ENCODE assay signal across 25 cellular contexts in the genomic region with DNA sequence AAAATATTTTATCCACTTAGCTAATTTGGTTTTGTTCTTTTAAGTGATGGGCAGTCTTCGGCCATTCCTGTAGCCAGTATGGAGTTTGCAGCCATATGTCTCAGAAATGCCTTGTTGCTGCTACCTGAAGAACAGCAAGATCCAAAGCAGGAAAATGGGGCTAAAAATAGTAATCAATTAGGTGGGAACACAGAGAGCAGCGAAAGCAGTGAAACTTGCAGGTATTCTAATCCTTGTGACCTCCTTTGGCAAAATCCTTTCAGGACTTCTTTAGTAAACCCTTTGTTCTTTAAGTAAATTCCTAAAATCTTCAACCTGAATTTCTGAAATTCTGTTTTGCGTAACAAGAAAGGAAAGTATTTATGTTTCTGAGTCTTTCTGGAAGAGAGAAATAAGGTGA. TPM values are rescaled to one million over a fixed set of nuclear protein-coding genes. Genes with fewer than 3 reads are reported as not detected.
DNase-seq lines count a peak whose midpoint lies in the region; ATAC-seq, FAIRE-seq and TF ChIP-seq lines count a peak whose summit lies in the region.
"Had no signal": no experiment of that assay in that cellular context is flagged by ENCODE, and none has a peak within 500 bp of the region (broad histone marks: within the 10 kb centered on the region; RNA-seq: fewer than 3 reads in every experiment).

No MANE protein-coding gene starts in this region.

- H3K4me3 Mint-ChIP-seq in WTC11: no peak overlapping the region
- H3K4me3 Mint-ChIP-seq: B cell; CD8-positive, alpha-beta T cell; HFFc6 had no signal

- H3K27me3 ChIP-seq in cardiac muscle cell (no peaks in the 10 kb centered on the region), right atrium auricular region (no peaks in the 10 kb centered on the region), iPS-20b (ENCODE audit: insufficient read depth, low read length) (no peaks in the 10 kb centered on the region)

- POLR2A ChIA-PET in WTC11 (lab: Charles Lee): interaction anchor here (0.6 to 0.8 kb wide), 2 partner anchors 82 to 96 kb away, joined by 3 to 4 read pairs; no protein-coding TSS in a partner anchor

- H3K9me3 Mint-ChIP-seq in WTC11: no peaks in the 10 kb centered on the region
- H3K9me3 Mint-ChIP-seq: CD8-positive, alpha-beta T cell; HFFc6 had no signal

- H3K9me3 ChIP-seq in cardiac muscle cell (ENCODE audit: low read depth) (no peaks in the 10 kb centered on the region), right atrium auricular region (no peaks in the 10 kb centered on the region), iPS-20b (ENCODE audit: insufficient read depth, low read depth, low read length) (no peaks in the 10 kb centered on the region)
- H3K9me3 ChIP-seq: Caco-2, HAP-1, SK-N-SH had no signal

- peaks cover 24% of the 10 kb centered on the region for H3K4me1 Mint-ChIP-seq in WTC11
- H3K4me1 Mint-ChIP-seq: B cell had no signal

- H3K4me1 ChIP-seq in cardiac muscle cell (ENCODE audit: low read depth) (peaks cover 11% of the 10 kb centered on the region), right atrium auricular region (no peaks in the 10 kb centered on the region), iPS-20b (ENCODE audit: insufficient read depth, low read length) (peaks cover 11% of the 10 kb centered on the region)
- H3K4me1 ChIP-seq: Caco-2, HAP-1 had no signal

- H3K36me3 Mint-ChIP-seq in WTC11: peaks cover 42% of the 10 kb centered on the region

- H3K27me3 Mint-ChIP-seq in WTC11 (ENCODE audit: low read depth): no peaks in the 10 kb centered on the region
- H3K27me3 Mint-ChIP-seq: B cell had no signal

- peak overlapping the region; percentile 72 for H3K27ac ChIP-seq in cardiac muscle cell
- H3K27ac ChIP-seq in right atrium auricular region: no peak overlapping the region
- H3K27ac ChIP-seq in iPS-20b (ENCODE audit: low read length): peak overlapping the region; percentile 51
- H3K27ac ChIP-seq: 22Rv1, C4-2B had no signal

- TF ChIP-seq POLR2A in GM18505 (IDR thresholded peaks at IDR 0.05; ENCODE audit: borderline replicate concordance, extremely low read depth, insufficient read depth, insufficient read length): no peak

- no peak for DNase-seq in cardiac muscle cell (ENCODE audit: low read depth in 1 of 2, low spot score in 1 of 2)
- DNase-seq in right atrium auricular region (ENCODE audit: low spot score): no peak
- no peak for DNase-seq in WTC11 (ENCODE audit: low spot score)
- no peak for DNase-seq in frontal cortex (ENCODE audit: low spot score in 2 of 2)
- DNase-seq in SKM-1 treated with dmso at 0.1 percent for 144 hours (lab: John Stamatoyannopoulos, UW; ENCODE audit: unreplicated experiment): no peak
- DNase-seq: Caco-2; CD8-positive, alpha-beta T cell; DMS79 treated with DMSO at 0.1 percent for 48 hours; HFFc6; NCI-H1048; NCI-H1417 treated with DMSO at 0.1 percent for 48 hours; NCI-H1694 treated with DMSO at 0.1 percent for 48 hours; NCI-H2081; NCI-H2227 treated with DMSO at 0.1 percent for 48 hours; NCI-H526 treated with DMSO at 0.1 percent for 48 hours; SK-N-SH had no signal

- CTCF ChIA-PET in WTC11 (lab: Charles Lee): interaction anchor here (0.5 to 1.3 kb wide), 5 partner anchors 38 to 205 kb away, joined by 3 to 6 read pairs (median 3); no protein-coding TSS in a partner anchor

- H3K36me3 ChIP-seq in cardiac muscle cell (peaks cover 10% of the 10 kb centered on the region), right atrium auricular region (peaks cover 22% of the 10 kb centered on the region), iPS-20b (ENCODE audit: insufficient read depth, low read depth, low read length) (peaks cover 41% of the 10 kb centered on the region)

- no peak for TF ChIP-seq CTCF in cardiac muscle cell (IDR thresholded peaks at IDR 0.05; ENCODE audit: low read depth, low read length)
- TF ChIP-seq CTCF in right atrium auricular region (IDR thresholded peaks at IDR 0.05): no peak
- no peak for TF ChIP-seq CTCF in WTC11 (IDR thresholded peaks at IDR 0.05)

- H3K4me3 ChIP-seq in cardiac muscle cell (no peak overlapping the region), right atrium auricular region (no peak overlapping the region), iPS-20b (ENCODE audit: low read length) (0 out of 2 replicates have a peak overlapping the region, but pooled peaks have one; percentile 10)
- H3K4me3 ChIP-seq: HAP-1 had no signal

- peak overlapping the region; percentile 54; the same call in 1 of the 2 replicates for H3K9ac ChIP-seq in iPS-20b (ENCODE audit: low read depth, low read length)
- H3K9ac ChIP-seq: SK-N-SH had no signal

- ATAC-seq in WTC11 (peak; percentile 72), GM21526 (IDR thresholded peaks at IDR 0.05; ENCODE audit: low FRiP score, unreplicated experiment) (no peak), GM18505 (IDR thresholded peaks at IDR 0.05; ENCODE audit: unreplicated experiment) (no peak)
- ATAC-seq: CD8-positive, alpha-beta T cell had no signal

- H3K27ac Mint-ChIP-seq in WTC11: peak overlapping the region; percentile 88
- H3K27ac Mint-ChIP-seq: B cell; CD8-positive, alpha-beta T cell; HFFc6 had no signal

- no peak for FAIRE-seq in frontal cortex (lab: Jason Lieb, UNC)
- FAIRE-seq: GM12892, GM19239 had no signal

TF ChIP-seq in WTC11, 78 proteins besides CTCF, POLR2A, EP300 and RAD21:
- TF ChIP-seq, protein P1, sequence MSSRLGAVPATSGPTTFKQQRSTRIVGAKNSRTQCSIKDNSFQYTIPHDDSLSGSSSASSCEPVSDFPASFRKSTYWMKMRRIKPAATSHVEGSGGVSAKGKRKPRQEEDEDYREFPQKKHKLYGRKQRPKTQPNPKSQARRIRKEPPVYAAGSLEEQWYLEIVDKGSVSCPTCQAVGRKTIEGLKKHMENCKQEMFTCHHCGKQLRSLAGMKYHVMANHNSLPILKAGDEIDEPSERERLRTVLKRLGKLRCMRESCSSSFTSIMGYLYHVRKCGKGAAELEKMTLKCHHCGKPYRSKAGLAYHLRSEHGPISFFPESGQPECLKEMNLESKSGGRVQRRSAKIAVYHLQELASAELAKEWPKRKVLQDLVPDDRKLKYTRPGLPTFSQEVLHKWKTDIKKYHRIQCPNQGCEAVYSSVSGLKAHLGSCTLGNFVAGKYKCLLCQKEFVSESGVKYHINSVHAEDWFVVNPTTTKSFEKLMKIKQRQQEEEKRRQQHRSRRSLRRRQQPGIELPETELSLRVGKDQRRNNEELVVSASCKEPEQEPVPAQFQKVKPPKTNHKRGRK (CRISPR knock-in tag; IDR thresholded peaks at IDR 0.05; ENCODE audit: borderline replicate concordance): no peak
- TF ChIP-seq, protein P2, sequence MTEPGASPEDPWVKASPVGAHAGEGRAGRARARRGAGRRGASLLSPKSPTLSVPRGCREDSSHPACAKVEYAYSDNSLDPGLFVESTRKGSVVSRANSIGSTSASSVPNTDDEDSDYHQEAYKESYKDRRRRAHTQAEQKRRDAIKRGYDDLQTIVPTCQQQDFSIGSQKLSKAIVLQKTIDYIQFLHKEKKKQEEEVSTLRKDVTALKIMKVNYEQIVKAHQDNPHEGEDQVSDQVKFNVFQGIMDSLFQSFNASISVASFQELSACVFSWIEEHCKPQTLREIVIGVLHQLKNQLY (CRISPR knock-in tag; IDR thresholded peaks at IDR 0.05): no peak
TF ChIP-seq in WTC11: peak in this region for 0.

RNA-seq across cellular contexts. Expression of a gene that starts 49.8 kb away (rescaled TPM):
- total RNA-seq in cardiac muscle cell (18.6 and 22.2 TPM in 2 replicates), right atrium auricular region (10 to 100 TPM; 11.2 to 13.8 TPM), WTC11 (2021) (37.5 to 40.0 TPM (median 38.7 TPM) in 3 replicates), frontal cortex (47.7 TPM)
- polyA plus RNA-seq in cardiac muscle cell: 25.7 and 30.5 TPM in 2 replicates

Comparison
In these comparisons a context has a peak if more than half of its experiments do, and no peak if none do; other contexts are left out.
1. H3K27ac ChIP-seq: peak in cardiac muscle cell (single experiment) and iPS-20b (single experiment); none in right atrium auricular region (0 of 2).